ENCODE assay signal across 12 cellular contexts in genomic region chr12:75289678-75290200, GRCh38. TPM values are rescaled to one million over a fixed set of nuclear protein-coding genes. Genes with fewer than 3 reads are reported as not detected.
DNase-seq lines count a peak whose midpoint lies in the region; ATAC-seq and TF ChIP-seq lines count a peak whose summit lies in the region.
"Had no signal": no experiment of that assay in that cellular context is flagged by ENCODE, and none has a peak within 500 bp of the region (broad histone marks: within the 10 kb centered on the region; RNA-seq: fewer than 3 reads in every experiment).

No MANE protein-coding gene starts in this region.

- no peak for ATAC-seq in GM21619 (IDR thresholded peaks at IDR 0.05; ENCODE audit: unreplicated experiment)
- ATAC-seq in HG02759 (IDR thresholded peaks at IDR 0.05; ENCODE audit: unreplicated experiment), result no peak
- ATAC-seq: activated T-cell treated with anti-CD3 and anti-CD28 coated beads, Interleukin-2, amount 50 U/mL, for 4 hours had no signal

- POLR2A ChIA-PET in BJ (lab: Charles Lee), result no interaction called here

- CTCF ChIA-PET in BJ (lab: Yijun Ruan, JAX), result interaction anchor here (0.7 to 1.6 kb wide), 6 partner anchors 8 to 1364 kb away, joined by 3 to 5 read pairs (median 3); no protein-coding TSS in a partner anchor

- H3K27me3 ChIP-seq in BJ (ENCODE audit: control insufficient read depth, insufficient read depth, low read length) (no peaks in the 10 kb centered on the region), kidney epithelial cell (ENCODE audit: control insufficient read depth, insufficient read depth, low read length) (no peaks in the 10 kb centered on the region)

- H3K36me3 ChIP-seq in BJ (ENCODE audit: control insufficient read depth, insufficient read depth, low read length), result no peaks in the 10 kb centered on the region
- H3K36me3 ChIP-seq in kidney epithelial cell (ENCODE audit: control insufficient read depth, insufficient read depth, low read length), result no peaks in the 10 kb centered on the region

- DNase-seq in BJ (ENCODE audit: low read depth), result no peak
- DNase-seq in Jurkat, Clone E6-1 (ENCODE audit: low read depth, low spot score), result peak; percentile 28
- DNase-seq in amniotic epithelial cell (ENCODE audit: low read depth), result peak; percentile 55
- peak; percentile 1 for DNase-seq in kidney epithelial cell (ENCODE audit: low read depth)
- no peak for DNase-seq in mesenteric fat pad (ENCODE audit: low spot score)
- no peak for DNase-seq in D341Med (ENCODE audit: low spot score)
- DNase-seq: activated T-cell treated with anti-CD3 and anti-CD28 coated beads, Interleukin-2, amount 50 U/mL, for 4 hours; occipital lobe had no signal

- TF ChIP-seq CTCF in BJ (IDR thresholded peaks at IDR 0.05; ENCODE audit: insufficient read depth, low read depth, low read length) (peak; percentile 27), kidney epithelial cell (IDR thresholded peaks at IDR 0.05; ENCODE audit: insufficient read depth, low read length, poor library complexity, severe bottlenecking) (peak; percentile 23)

- H3K4me3 ChIP-seq in BJ (ENCODE audit: low read depth, low read length), result no peak overlapping the region
- no peak overlapping the region for H3K4me3 ChIP-seq in Jurkat, Clone E6-1 (ENCODE audit: low read length)
- no peak overlapping the region for H3K4me3 ChIP-seq in kidney epithelial cell (ENCODE audit: low read depth, low read length)
- H3K4me3 ChIP-seq: SK-N-MC had no signal

RNA-seq across cellular contexts. Expression of gene CAPS2, which starts 40.4 kb away (rescaled TPM):
- polyA plus RNA-seq in BJ (2011; rRNA removed), result 0.74 and 0.86 TPM in 2 replicates
- 2.5 and 4.3 TPM in 2 replicates for polyA minus RNA-seq in BJ (2011; rRNA and poly(A)+ RNA removed)
- 1.0 TPM for polyA plus RNA-seq in Jurkat, Clone E6-1 (2012; ENCODE audit: insufficient read depth, insufficient read length)
- 0.89 and 1.5 TPM in 2 replicates for total RNA-seq in kidney epithelial cell
- total RNA-seq in mesenteric fat pad, result 6.4 TPM

RNA-seq across cellular contexts. Expression of gene GLIPR1L1, which starts 44.7 kb away (rescaled TPM):
- polyA plus RNA-seq in BJ (2011; rRNA removed), result not detected in 2 replicates
- polyA minus RNA-seq in BJ (2011; rRNA and poly(A)+ RNA removed), result not detected in 2 replicates
- not detected for polyA plus RNA-seq in Jurkat, Clone E6-1 (2012; ENCODE audit: insufficient read depth, insufficient read length)
- not detected in 2 replicates for total RNA-seq in kidney epithelial cell
- not detected for total RNA-seq in mesenteric fat pad
- total RNA-seq: activated T-cell treated with anti-CD3 and anti-CD28 coated beads, Interleukin-2, amount 50 U/mL, for 4 hours; occipital lobe had no signal
- polyA plus RNA-seq: esophagus had no signal

Comparison
In these comparisons a context has a peak if more than half of its experiments do, and no peak if none do; other contexts are left out.
1. DNase-seq: peak in Jurkat, Clone E6-1 (single experiment), amniotic epithelial cell (single experiment) and kidney epithelial cell (single experiment); none in BJ (single experiment), mesenteric fat pad (single experiment) and D341Med (single experiment).